In the genomic region with DNA sequence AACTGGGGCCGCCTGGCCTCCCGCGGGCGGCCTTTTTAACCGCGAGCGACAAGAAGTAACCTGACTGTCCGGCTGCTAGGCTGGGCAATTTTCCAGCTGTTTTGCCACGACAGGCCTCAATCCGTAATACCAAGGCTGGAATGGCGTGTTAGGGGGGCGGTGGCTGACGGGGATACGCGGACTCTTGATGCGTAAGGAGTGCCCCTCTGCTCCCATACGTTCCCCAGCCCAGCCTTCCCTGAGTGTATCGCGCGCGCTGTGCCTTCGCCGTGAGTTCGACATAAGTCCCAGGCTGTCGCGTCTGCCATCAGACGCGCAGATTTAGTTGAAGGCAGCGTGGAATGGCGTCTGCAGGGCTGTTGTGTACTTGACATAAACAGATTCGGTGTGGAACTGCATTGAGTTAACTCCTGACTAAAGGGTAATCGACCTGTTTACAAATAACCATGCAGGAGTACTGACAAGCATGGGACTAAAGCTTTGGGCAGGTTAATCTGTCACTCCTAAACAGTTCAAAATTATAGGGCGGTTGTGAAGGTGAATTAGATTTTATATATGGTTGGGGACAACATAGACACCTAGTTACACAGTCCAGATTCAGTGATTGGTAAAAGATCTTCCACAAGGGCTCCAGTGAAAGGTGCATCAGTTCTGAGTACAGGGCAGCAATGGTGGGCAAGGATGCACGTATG, we compare ENCODE assay signal across 1 cellular context.
TF ChIP-seq lines count a peak whose summit lies in the region.

No MANE protein-coding gene starts in this region.

TF ChIP-seq in HepG2, 621 proteins besides CTCF, POLR2A, EP300 and RAD21 (continued from another document and continues in another):
- TF ChIP-seq ZNF609 (CRISPR knock-in tag; IDR thresholded peaks at IDR 0.05; ENCODE audit: borderline replicate concordance) (no peak; the same call in 1 of the 2 replicates), FOXA3 (CRISPR knock-in tag; IDR thresholded peaks at IDR 0.05) (peak; percentile 11; the same call in 1 of the 2 replicates), PAWR (CRISPR knock-in tag; IDR thresholded peaks at IDR 0.05; ENCODE audit: borderline replicate concordance) (no peak), ZNF263 (CRISPR knock-in tag; IDR thresholded peaks at IDR 0.05) (no peak), ZNF136 (CRISPR knock-in tag; IDR thresholded peaks at IDR 0.05; ENCODE audit: low read depth) (no peak; the same call in 1 of the 2 replicates), TSC22D2 (CRISPR knock-in tag; IDR thresholded peaks at IDR 0.05; ENCODE audit: borderline replicate concordance) (no peak), ZNF335 (CRISPR knock-in tag; IDR thresholded peaks at IDR 0.05) (no peak), ZFP1 (CRISPR knock-in tag; IDR thresholded peaks at IDR 0.05) (no peak), RARA (CRISPR knock-in tag; IDR thresholded peaks at IDR 0.05) (no peak; the same call in 1 of the 2 replicates), HNF4G (IDR thresholded peaks at IDR 0.05; ENCODE audit: borderline replicate concordance, low read depth, low read length) (peak; percentile 34; the same call in 1 of the 2 replicates), HNF4G (CRISPR knock-in tag; IDR thresholded peaks at IDR 0.05; ENCODE audit: borderline replicate concordance, low read depth) (no peak), HINFP (CRISPR knock-in tag; IDR thresholded peaks at IDR 0.05; ENCODE audit: low read depth) (no peak; the same call in 1 of the 2 replicates), NFKBIZ (CRISPR knock-in tag; IDR thresholded peaks at IDR 0.05) (no peak; the same call in 1 of the 2 replicates), PHF8 (CRISPR knock-in tag; IDR thresholded peaks at IDR 0.05) (no peak; the same call in 1 of the 2 replicates), ZNF143 (CRISPR knock-in tag; IDR thresholded peaks at IDR 0.05) (no peak), ZNF652 (CRISPR knock-in tag; IDR thresholded peaks at IDR 0.05; ENCODE audit: borderline replicate concordance, low read depth) (no peak), SMARCC2 (IDR thresholded peaks at IDR 0.05) (no peak), SP5 (CRISPR knock-in tag; IDR thresholded peaks at IDR 0.05; ENCODE audit: borderline replicate concordance, low read depth) (0 out of 2 replicates have a peak, but pooled peaks have one; percentile 28), NR2F1 (CRISPR knock-in tag; IDR thresholded peaks at IDR 0.05) (0 out of 4 replicates have a peak, but pooled peaks of 1 of the 2 experiments have one; percentile 11), HMG20A (CRISPR knock-in tag; IDR thresholded peaks at IDR 0.05; ENCODE audit: borderline replicate concordance) (no peak; the same call in 1 of the 2 replicates), MLLT10 (CRISPR knock-in tag; IDR thresholded peaks at IDR 0.05) (no peak), POGZ (CRISPR knock-in tag; IDR thresholded peaks at IDR 0.05) (no peak), STAT5B (CRISPR knock-in tag; IDR thresholded peaks at IDR 0.05) (peak; percentile 10; the same call in 1 of the 2 replicates), JDP2 (CRISPR knock-in tag; IDR thresholded peaks at IDR 0.05; ENCODE audit: borderline replicate concordance) (no peak; the same call in 1 of the 2 replicates), ZNF747 (CRISPR knock-in tag; IDR thresholded peaks at IDR 0.05; ENCODE audit: borderline replicate concordance) (no peak), REXO4 (CRISPR knock-in tag; IDR thresholded peaks at IDR 0.05; ENCODE audit: borderline replicate concordance) (no peak), HDAC6 (IDR thresholded peaks at IDR 0.05; ENCODE audit: low read depth, low read length) (no peak), ZNF615 (CRISPR knock-in tag; IDR thresholded peaks at IDR 0.05; ENCODE audit: borderline replicate concordance) (no peak), STAG1 (CRISPR knock-in tag; IDR thresholded peaks at IDR 0.05) (no peak), SNAI1 (CRISPR knock-in tag; IDR thresholded peaks at IDR 0.05; ENCODE audit: borderline replicate concordance) (no peak), ZNF543 (CRISPR knock-in tag; IDR thresholded peaks at IDR 0.05) (no peak; the same call in 1 of the 2 replicates), KLF13 (CRISPR knock-in tag; IDR thresholded peaks at IDR 0.05) (no peak), ETV6 (CRISPR knock-in tag; conservative IDR thresholded peaks at IDR 0.05) (no peak)
- TF ChIP-seq, protein P1, sequence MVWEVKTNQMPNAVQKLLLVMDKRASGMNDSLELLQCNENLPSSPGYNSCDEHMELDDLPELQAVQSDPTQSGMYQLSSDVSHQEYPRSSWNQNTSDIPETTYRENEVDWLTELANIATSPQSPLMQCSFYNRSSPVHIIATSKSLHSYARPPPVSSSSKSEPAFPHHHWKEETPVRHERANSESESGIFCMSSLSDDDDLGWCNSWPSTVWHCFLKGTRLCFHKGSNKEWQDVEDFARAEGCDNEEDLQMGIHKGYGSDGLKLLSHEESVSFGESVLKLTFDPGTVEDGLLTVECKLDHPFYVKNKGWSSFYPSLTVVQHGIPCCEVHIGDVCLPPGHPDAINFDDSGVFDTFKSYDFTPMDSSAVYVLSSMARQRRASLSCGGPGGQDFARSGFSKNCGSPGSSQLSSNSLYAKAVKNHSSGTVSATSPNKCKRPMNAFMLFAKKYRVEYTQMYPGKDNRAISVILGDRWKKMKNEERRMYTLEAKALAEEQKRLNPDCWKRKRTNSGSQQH (CRISPR knock-in tag; IDR thresholded peaks at IDR 0.05; ENCODE audit: low read depth): no peak; the same call in none of the 2 replicates
- TF ChIP-seq, protein P2, sequence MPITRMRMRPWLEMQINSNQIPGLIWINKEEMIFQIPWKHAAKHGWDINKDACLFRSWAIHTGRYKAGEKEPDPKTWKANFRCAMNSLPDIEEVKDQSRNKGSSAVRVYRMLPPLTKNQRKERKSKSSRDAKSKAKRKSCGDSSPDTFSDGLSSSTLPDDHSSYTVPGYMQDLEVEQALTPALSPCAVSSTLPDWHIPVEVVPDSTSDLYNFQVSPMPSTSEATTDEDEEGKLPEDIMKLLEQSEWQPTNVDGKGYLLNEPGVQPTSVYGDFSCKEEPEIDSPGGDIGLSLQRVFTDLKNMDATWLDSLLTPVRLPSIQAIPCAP (CRISPR knock-in tag; IDR thresholded peaks at IDR 0.05; ENCODE audit: low read depth): no peak
- TF ChIP-seq, protein P3, sequence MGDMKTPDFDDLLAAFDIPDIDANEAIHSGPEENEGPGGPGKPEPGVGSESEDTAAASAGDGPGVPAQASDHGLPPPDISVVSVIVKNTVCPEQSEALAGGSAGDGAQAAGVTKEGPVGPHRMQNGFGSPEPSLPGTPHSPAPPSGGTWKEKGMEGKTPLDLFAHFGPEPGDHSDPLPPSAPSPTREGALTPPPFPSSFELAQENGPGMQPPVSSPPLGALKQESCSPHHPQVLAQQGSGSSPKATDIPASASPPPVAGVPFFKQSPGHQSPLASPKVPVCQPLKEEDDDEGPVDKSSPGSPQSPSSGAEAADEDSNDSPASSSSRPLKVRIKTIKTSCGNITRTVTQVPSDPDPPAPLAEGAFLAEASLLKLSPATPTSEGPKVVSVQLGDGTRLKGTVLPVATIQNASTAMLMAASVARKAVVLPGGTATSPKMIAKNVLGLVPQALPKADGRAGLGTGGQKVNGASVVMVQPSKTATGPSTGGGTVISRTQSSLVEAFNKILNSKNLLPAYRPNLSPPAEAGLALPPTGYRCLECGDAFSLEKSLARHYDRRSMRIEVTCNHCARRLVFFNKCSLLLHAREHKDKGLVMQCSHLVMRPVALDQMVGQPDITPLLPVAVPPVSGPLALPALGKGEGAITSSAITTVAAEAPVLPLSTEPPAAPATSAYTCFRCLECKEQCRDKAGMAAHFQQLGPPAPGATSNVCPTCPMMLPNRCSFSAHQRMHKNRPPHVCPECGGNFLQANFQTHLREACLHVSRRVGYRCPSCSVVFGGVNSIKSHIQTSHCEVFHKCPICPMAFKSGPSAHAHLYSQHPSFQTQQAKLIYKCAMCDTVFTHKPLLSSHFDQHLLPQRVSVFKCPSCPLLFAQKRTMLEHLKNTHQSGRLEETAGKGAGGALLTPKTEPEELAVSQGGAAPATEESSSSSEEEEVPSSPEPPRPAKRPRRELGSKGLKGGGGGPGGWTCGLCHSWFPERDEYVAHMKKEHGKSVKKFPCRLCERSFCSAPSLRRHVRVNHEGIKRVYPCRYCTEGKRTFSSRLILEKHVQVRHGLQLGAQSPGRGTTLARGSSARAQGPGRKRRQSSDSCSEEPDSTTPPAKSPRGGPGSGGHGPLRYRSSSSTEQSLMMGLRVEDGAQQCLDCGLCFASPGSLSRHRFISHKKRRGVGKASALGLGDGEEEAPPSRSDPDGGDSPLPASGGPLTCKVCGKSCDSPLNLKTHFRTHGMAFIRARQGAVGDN (CRISPR knock-in tag; IDR thresholded peaks at IDR 0.05): peak; percentile 95
- TF ChIP-seq, protein P4, sequence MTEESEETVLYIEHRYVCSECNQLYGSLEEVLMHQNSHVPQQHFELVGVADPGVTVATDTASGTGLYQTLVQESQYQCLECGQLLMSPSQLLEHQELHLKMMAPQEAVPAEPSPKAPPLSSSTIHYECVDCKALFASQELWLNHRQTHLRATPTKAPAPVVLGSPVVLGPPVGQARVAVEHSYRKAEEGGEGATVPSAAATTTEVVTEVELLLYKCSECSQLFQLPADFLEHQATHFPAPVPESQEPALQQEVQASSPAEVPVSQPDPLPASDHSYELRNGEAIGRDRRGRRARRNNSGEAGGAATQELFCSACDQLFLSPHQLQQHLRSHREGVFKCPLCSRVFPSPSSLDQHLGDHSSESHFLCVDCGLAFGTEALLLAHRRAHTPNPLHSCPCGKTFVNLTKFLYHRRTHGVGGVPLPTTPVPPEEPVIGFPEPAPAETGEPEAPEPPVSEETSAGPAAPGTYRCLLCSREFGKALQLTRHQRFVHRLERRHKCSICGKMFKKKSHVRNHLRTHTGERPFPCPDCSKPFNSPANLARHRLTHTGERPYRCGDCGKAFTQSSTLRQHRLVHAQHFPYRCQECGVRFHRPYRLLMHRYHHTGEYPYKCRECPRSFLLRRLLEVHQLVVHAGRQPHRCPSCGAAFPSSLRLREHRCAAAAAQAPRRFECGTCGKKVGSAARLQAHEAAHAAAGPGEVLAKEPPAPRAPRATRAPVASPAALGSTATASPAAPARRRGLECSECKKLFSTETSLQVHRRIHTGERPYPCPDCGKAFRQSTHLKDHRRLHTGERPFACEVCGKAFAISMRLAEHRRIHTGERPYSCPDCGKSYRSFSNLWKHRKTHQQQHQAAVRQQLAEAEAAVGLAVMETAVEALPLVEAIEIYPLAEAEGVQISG (CRISPR knock-in tag; IDR thresholded peaks at IDR 0.05): no peak
- TF ChIP-seq, protein P5, sequence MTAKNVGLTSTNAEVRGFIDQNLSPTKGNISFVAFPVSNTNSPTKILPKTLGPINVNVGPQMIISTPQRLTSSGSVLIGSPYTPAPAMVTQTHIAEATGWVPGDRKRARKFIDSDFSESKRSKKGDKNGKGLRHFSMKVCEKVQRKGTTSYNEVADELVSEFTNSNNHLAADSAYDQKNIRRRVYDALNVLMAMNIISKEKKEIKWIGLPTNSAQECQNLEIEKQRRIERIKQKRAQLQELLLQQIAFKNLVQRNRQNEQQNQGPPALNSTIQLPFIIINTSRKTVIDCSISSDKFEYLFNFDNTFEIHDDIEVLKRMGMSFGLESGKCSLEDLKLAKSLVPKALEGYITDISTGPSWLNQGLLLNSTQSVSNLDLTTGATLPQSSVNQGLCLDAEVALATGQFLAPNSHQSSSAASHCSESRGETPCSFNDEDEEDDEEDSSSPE (CRISPR knock-in tag; IDR thresholded peaks at IDR 0.05): no peak
- TF ChIP-seq, protein P6, sequence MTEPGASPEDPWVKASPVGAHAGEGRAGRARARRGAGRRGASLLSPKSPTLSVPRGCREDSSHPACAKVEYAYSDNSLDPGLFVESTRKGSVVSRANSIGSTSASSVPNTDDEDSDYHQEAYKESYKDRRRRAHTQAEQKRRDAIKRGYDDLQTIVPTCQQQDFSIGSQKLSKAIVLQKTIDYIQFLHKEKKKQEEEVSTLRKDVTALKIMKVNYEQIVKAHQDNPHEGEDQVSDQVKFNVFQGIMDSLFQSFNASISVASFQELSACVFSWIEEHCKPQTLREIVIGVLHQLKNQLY (CRISPR knock-in tag; IDR thresholded peaks at IDR 0.05): no peak
